ENCODE assay signal across 26 cellular contexts in the genomic region with DNA sequence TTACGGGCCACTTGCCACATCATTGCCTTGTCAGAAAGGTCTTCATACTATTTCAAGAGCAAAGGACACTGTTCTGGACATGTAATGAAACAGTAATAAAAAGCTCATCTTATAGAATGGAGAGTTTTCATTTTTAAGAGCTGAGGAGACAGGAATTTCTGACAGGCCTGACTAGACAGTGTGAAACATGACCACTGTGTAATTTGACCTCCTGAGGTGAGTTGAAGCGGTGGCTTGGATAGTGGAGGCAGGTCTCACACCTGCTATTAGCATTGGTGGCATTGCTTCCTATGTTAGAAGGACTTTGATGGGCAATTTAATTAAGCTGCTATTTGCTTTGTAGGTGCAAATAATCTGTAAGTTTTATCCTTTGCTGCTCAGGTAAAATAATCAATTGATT. TPM values are rescaled to one million over a fixed set of nuclear protein-coding genes. Genes with fewer than 3 reads are reported as not detected.
"Had no signal": no experiment of that assay in that cellular context is flagged by ENCODE, and none has a peak within 500 bp of the region (broad histone marks: within the 10 kb centered on the region; RNA-seq: fewer than 3 reads in every experiment).

No MANE protein-coding gene starts in this region.

- H3K4me1 Mint-ChIP-seq: activated CD4-positive, alpha-beta T cell treated with anti-CD3 and anti-CD28 coated beads for 36 hours; activated T-helper 17 cell treated with anti-CD3 and anti-CD28 coated beads, Interleukin-2, amount 50 U/mL, for 72 hours had no signal

- H3K4me3 ChIP-seq: ascending aorta, lower lobe of right lung, mucosa of descending colon, neural progenitor cell, prostate gland, upper lobe of right lung had no signal

- H3K9me3 ChIP-seq: ascending aorta, lower lobe of right lung, mucosa of descending colon, prostate gland, upper lobe of right lung had no signal

- FAIRE-seq: kidney, TTC549 had no signal

- H3K36me3 ChIP-seq: ascending aorta, brain microvascular endothelial cell, lower lobe of right lung, neural progenitor cell, prostate gland, upper lobe of right lung had no signal

- H3K9me3 Mint-ChIP-seq: activated naive CD4-positive, alpha-beta T cell treated with anti-CD3 and anti-CD28 coated beads, Interleukin-2, amount 50 U/mL, for 72 hours; activated T-cell treated with anti-CD3 and anti-CD28 coated beads, Interleukin-2, amount 50 U/mL, for 24 hours; activated T-helper 17 cell treated with anti-CD3 and anti-CD28 coated beads, Interleukin-2, amount 50 U/mL, for 72 hours; naive B cell had no signal

- DNase-seq: activated CD4-positive, alpha-beta T cell treated with anti-CD3 and anti-CD28 coated beads for 36 hours; activated CD4-positive, alpha-beta T cell treated with anti-CD3 and anti-CD28 coated beads, Interleukin-2, amount 50 U/mL, for 4 hours; activated CD8-positive, alpha-beta memory T cell treated with anti-CD3 and anti-CD28 coated beads for 24 hours; activated CD8-positive, alpha-beta memory T cell treated with anti-CD3 and anti-CD28 coated beads, Interleukin-2, amount 50 U/mL, for 4 hours; activated T-cell treated with anti-CD3 and anti-CD28 coated beads, Interleukin-2, amount 50 U/mL, for 24 hours; brain microvascular endothelial cell; caudate nucleus; effector memory CD4-positive, alpha-beta T cell; foreskin keratinocyte; kidney; lower lobe of right lung; mesendoderm; mucosa of descending colon; naive B cell; stimulated activated CD4-positive, alpha-beta T cell treated with anti-CD3 and anti-CD28 coated beads, Interleukin-4, amount 100 ng/mL, for 24 hours; stimulated activated naive CD4-positive, alpha-beta T cell treated with Interleukin-2 at 50 U/mL for 16 hours; upper lobe of right lung had no signal

- H3K36me3 Mint-ChIP-seq: activated naive CD4-positive, alpha-beta T cell treated with anti-CD3 and anti-CD28 coated beads, Interleukin-2, amount 50 U/mL, for 72 hours; naive B cell; neural progenitor cell had no signal

- H3K4me3 Mint-ChIP-seq: activated CD4-positive, alpha-beta T cell treated with anti-CD3 and anti-CD28 coated beads for 36 hours; activated T-cell treated with anti-CD3 and anti-CD28 coated beads, Interleukin-2, amount 50 U/mL, for 24 hours; activated T-helper 17 cell treated with anti-CD3 and anti-CD28 coated beads, Interleukin-2, amount 50 U/mL, for 72 hours; naive B cell; neural progenitor cell had no signal

- H3K27ac Mint-ChIP-seq: activated CD4-positive, alpha-beta T cell treated with anti-CD3 and anti-CD28 coated beads for 36 hours; activated naive CD4-positive, alpha-beta T cell treated with anti-CD3 and anti-CD28 coated beads, Interleukin-2, amount 50 U/mL, for 72 hours; activated T-cell treated with anti-CD3 and anti-CD28 coated beads, Interleukin-2, amount 50 U/mL, for 24 hours; activated T-helper 17 cell treated with anti-CD3 and anti-CD28 coated beads, Interleukin-2, amount 50 U/mL, for 72 hours; naive B cell had no signal

- H2AFZ ChIP-seq: neural progenitor cell had no signal

- ATAC-seq: activated CD4-positive, alpha-beta T cell treated with anti-CD3 and anti-CD28 coated beads for 36 hours; activated naive CD4-positive, alpha-beta T cell treated with anti-CD3 and anti-CD28 coated beads, Interleukin-2, amount 50 U/mL, for 72 hours; activated T-helper 17 cell treated with anti-CD3 and anti-CD28 coated beads, Interleukin-2, amount 50 U/mL, for 72 hours; foreskin keratinocyte; left lobe of liver; lower lobe of right lung; mucosa of descending colon; upper lobe of right lung had no signal

- H3K27me3 ChIP-seq: ascending aorta, brain microvascular endothelial cell, neural progenitor cell had no signal

- H3K4me1 ChIP-seq: ascending aorta, foreskin keratinocyte, prostate gland, upper lobe of right lung had no signal

- H3K27ac ChIP-seq: ascending aorta, brain microvascular endothelial cell, foreskin keratinocyte, lower lobe of right lung, neural progenitor cell, prostate gland, upper lobe of right lung had no signal

- H3K9ac ChIP-seq: neural progenitor cell had no signal

- H3K4me2 ChIP-seq: neural progenitor cell had no signal

RNA-seq across cellular contexts. Expression of a gene that starts 4.0 kb away (rescaled TPM):
- total RNA-seq: activated CD4-positive, alpha-beta T cell treated with anti-CD3 and anti-CD28 coated beads for 36 hours; activated naive CD4-positive, alpha-beta T cell treated with anti-CD3 and anti-CD28 coated beads, Interleukin-2, amount 50 U/mL, for 72 hours; activated T-helper 17 cell treated with anti-CD3 and anti-CD28 coated beads, Interleukin-2, amount 50 U/mL, for 72 hours; dermis microvascular lymphatic vessel endothelial cell; foreskin keratinocyte; kidney; osteocyte had no signal
- polyA plus RNA-seq: foreskin keratinocyte had no signal
